9 cellular contexts compared by ENCODE assay signal in genomic region chr6:52566853-52567279, GRCh38. TPM values are rescaled to one million over a fixed set of nuclear protein-coding genes. Genes with fewer than 3 reads are reported as not detected.
DNase-seq lines count a peak whose midpoint lies in the region; ATAC-seq and TF ChIP-seq lines count a peak whose summit lies in the region.
"Had no signal": no experiment of that assay in that cellular context is flagged by ENCODE, and none has a peak within 500 bp of the region (broad histone marks: within the 10 kb centered on the region; RNA-seq: fewer than 3 reads in every experiment).

No MANE protein-coding gene starts in this region.

- H3K79me2 ChIP-seq in Loucy (ENCODE audit: insufficient read depth, low read length): peaks cover 100% of the 10 kb centered on the region

- H3K27me3 ChIP-seq in Loucy (ENCODE audit: insufficient read depth, low read length, poor library complexity, severe bottlenecking) (no peaks in the 10 kb centered on the region), lung (ENCODE audit: control insufficient read depth, insufficient read depth) (no peaks in the 10 kb centered on the region)

- H3K4me1 Mint-ChIP-seq in endothelial cell (ENCODE audit: unreplicated experiment): peaks cover 52% of the 10 kb centered on the region

- H3K4me1 ChIP-seq in Loucy (ENCODE audit: insufficient read depth, low read length, poor library complexity, severe bottlenecking) (peaks cover 94% of the 10 kb centered on the region), lung (ENCODE audit: control insufficient read depth in 2 of 2, insufficient read depth in 2 of 2, low read length in 2 of 2) (peaks cover 26 to 51% of the 10 kb centered on the region in 2 donors)

- ATAC-seq in lung (ENCODE audit: insufficient read depth, low FRiP score) (peak; percentile 61), HG03457 (IDR thresholded peaks at IDR 0.05; ENCODE audit: unreplicated experiment) (no peak)

- peak overlapping the region; percentile 85 for H3K27ac Mint-ChIP-seq in endothelial cell (ENCODE audit: unreplicated experiment)

- H3K9me3 ChIP-seq in Loucy (ENCODE audit: insufficient read depth, low read depth, low read length): no peaks in the 10 kb centered on the region
- H3K9me3 ChIP-seq in lung (ENCODE audit: control insufficient read depth in 2 of 2, insufficient read depth in 1 of 2, low read length in 1 of 2): no peaks in the 10 kb centered on the region

- H3K36me3 Mint-ChIP-seq in endothelial cell (ENCODE audit: low read depth, unreplicated experiment): peaks cover 6% of the 10 kb centered on the region

- POLR2A ChIA-PET in HEK293T (lab: Yijun Ruan, JAX): interaction anchor here (0.9 to 2.0 kb wide), 2 partner anchors 10 to 15 kb away, joined by 3 to 6 read pairs; partner anchors contain the start of gene TRAM2

- peak overlapping the region; percentile 53 for H3K4me3 Mint-ChIP-seq in endothelial cell (ENCODE audit: unreplicated experiment)

- H3K36me3 ChIP-seq in Loucy (ENCODE audit: insufficient read depth, low read length) (peaks cover 2% of the 10 kb centered on the region; the same call in 1 of the 2 replicates), lung (ENCODE audit: control insufficient read depth in 2 of 2, insufficient read depth in 2 of 2, low read length in 2 of 2) (no peaks in the 10 kb centered on the region)

- H3K27me3 Mint-ChIP-seq in endothelial cell (ENCODE audit: unreplicated experiment): no peaks in the 10 kb centered on the region

- no peak overlapping the region for H2AFZ ChIP-seq in Loucy (ENCODE audit: low read length)

- H3F3A ChIP-seq in Loucy (ENCODE audit: low read depth): peaks cover 3% of the 10 kb centered on the region; the same call in 1 of the 2 replicates

- no peak for TF ChIP-seq CTCF in Loucy (conservative IDR thresholded peaks at IDR 0.05; ENCODE audit: low read length)
- TF ChIP-seq CTCF in endothelial cell (IDR thresholded peaks at IDR 0.05; ENCODE audit: unreplicated experiment): no peak
- TF ChIP-seq CTCF in lung (IDR thresholded peaks at IDR 0.05; ENCODE audit: control extremely low read depth, extremely low read depth): no peak

- DNase-seq in AG20443 (ENCODE audit: low spot score) (peak; percentile 74), endothelial cell (ENCODE audit: low spot score) (no peak), lung (ENCODE audit: low spot score) (no peak), cerebellar cortex (ENCODE audit: low spot score) (no peak), HEK293T (ENCODE audit: extremely low spot score) (no peak)
- DNase-seq in activated CD4-positive, alpha-beta T cell treated with anti-CD3 and anti-CD28 coated beads, Interleukin-2, amount 50 U/mL, for 4 hours: no peak
- DNase-seq: NCI-H524 treated with DMSO at 0.1 percent for 48 hours had no signal

- H3K9ac ChIP-seq in Loucy (ENCODE audit: low read depth, low read length, poor library complexity, severe bottlenecking): no peak overlapping the region

- peak overlapping the region; percentile 28 to 67 for H3K27ac ChIP-seq in lung (ENCODE audit: low read depth in 1 of 2, low read length in 1 of 2)

- no peaks in the 10 kb centered on the region for H3K9me3 Mint-ChIP-seq in endothelial cell (ENCODE audit: unreplicated experiment)

- 51 to 84% methylated on average over 3 of the region's 3 CpGs for WGBS in lung, 2 donors

- peaks cover 81% of the 10 kb centered on the region for H4K20me1 ChIP-seq in Loucy (ENCODE audit: insufficient read depth, low read length, poor library complexity, severe bottlenecking)

- H3K4me2 ChIP-seq in Loucy (ENCODE audit: low read depth, low read length, poor library complexity, severe bottlenecking): peak overlapping the region; percentile 95

- H3K9me2 ChIP-seq in Loucy (replicated peaks; ENCODE audit: low read depth, low read length): no peaks in the 10 kb centered on the region

- CTCF ChIA-PET in HEK293T (lab: Yijun Ruan, JAX): no interaction called here

- H3K4me3 ChIP-seq in Loucy (ENCODE audit: low read length, poor library complexity, severe bottlenecking) (no peak overlapping the region), lung (no peak overlapping the region)

TF ChIP-seq in HEK293T, 16 proteins besides CTCF, POLR2A, EP300 and RAD21:
- no peak for TF ChIP-seq ARNT (IDR thresholded peaks at IDR 0.05)
- no peak for TF ChIP-seq TARDBP (IDR thresholded peaks at IDR 0.05)
- no peak for TF ChIP-seq FOXK2 (IDR thresholded peaks at IDR 0.05)
- TF ChIP-seq CTBP1 (IDR thresholded peaks at IDR 0.05; ENCODE audit: borderline replicate concordance): no peak
- no peak for TF ChIP-seq SP1 (IDR thresholded peaks at IDR 0.05)
- no peak for TF ChIP-seq BHLHE40 (IDR thresholded peaks at IDR 0.05; ENCODE audit: borderline replicate concordance)
- TF ChIP-seq ZNF384 (IDR thresholded peaks at IDR 0.05): no peak
- no peak for TF ChIP-seq ELF4 (IDR thresholded peaks at IDR 0.05)
- no peak for TF ChIP-seq HDGF (IDR thresholded peaks at IDR 0.05; ENCODE audit: borderline replicate concordance)
TF ChIP-seq in HEK293T: peak in this region for 0.

RNA-seq across cellular contexts. Expression of gene TRAM2, which starts 10.0 kb away (rescaled TPM):
- 29.4 TPM for total RNA-seq in endothelial cell (ENCODE audit: unreplicated experiment)
- 10 to 100 TPM; 15.5 to 33.4 TPM for total RNA-seq in lung
- 10 to 100 TPM in 1 of 2 donors, 1 to 10 TPM in 1; 4.4 to 14.9 TPM for polyA plus RNA-seq in lung
